In the genomic region with DNA sequence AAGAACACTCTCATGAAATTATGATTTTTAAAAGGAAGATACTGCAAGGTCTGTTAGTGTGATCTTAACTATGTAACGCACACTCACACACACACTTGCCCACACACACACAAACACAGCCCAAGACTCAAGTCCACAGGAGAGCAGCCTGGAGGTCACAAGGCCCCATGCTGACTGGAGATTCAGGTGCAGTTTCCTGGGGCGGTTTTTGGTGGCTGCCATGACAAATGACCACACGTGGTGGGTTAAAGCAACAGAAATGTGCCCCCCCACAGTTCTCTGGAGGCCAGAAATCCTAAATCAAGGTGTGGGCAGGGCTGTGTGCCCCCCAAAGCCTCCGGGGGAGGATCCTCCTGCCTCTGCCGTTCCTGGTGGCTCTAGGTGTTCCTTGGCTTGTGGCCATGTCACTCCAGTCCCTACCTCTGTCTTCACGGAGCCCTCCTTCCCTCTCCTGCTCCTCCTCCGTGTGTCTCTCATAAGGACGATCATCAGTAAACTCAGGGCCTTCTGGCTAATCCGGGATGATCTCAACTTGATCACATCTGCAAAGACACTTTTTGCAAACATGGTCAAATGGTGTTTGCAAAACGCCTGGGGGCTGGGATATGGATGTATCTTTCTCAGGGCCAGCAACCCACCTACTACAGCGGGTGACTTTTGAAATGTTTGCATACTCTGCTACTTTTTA, we compare ENCODE assay signal across 1 cellular context.
TF ChIP-seq lines count a peak whose summit lies in the region.

No MANE protein-coding gene starts in this region.

TF ChIP-seq in A549, 52 proteins besides CTCF, POLR2A, EP300 and RAD21 (continued from another document):
- TF ChIP-seq, protein P1, sequence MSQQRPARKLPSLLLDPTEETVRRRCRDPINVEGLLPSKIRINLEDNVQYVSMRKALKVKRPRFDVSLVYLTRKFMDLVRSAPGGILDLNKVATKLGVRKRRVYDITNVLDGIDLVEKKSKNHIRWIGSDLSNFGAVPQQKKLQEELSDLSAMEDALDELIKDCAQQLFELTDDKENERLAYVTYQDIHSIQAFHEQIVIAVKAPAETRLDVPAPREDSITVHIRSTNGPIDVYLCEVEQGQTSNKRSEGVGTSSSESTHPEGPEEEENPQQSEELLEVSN (IDR thresholded peaks at IDR 0.05; ENCODE audit: borderline replicate concordance, low read depth) = no peak
- TF ChIP-seq NPAS2 (CRISPR knock-in tag; IDR thresholded peaks at IDR 0.05; ENCODE audit: borderline replicate concordance) (no peak), TP53 (CRISPR knock-in tag; IDR thresholded peaks at IDR 0.05) (no peak), MAFK (IDR thresholded peaks at IDR 0.05; ENCODE audit: partially characterized antibody) (no peak), CHD2 (IDR thresholded peaks at IDR 0.05; ENCODE audit: low read length, partially characterized antibody) (no peak)
- TF ChIP-seq, protein P2, sequence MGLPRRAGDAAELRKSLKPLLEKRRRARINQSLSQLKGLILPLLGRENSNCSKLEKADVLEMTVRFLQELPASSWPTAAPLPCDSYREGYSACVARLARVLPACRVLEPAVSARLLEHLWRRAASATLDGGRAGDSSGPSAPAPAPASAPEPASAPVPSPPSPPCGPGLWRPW (IDR thresholded peaks at IDR 0.05) = no peak
- TF ChIP-seq, protein P3, sequence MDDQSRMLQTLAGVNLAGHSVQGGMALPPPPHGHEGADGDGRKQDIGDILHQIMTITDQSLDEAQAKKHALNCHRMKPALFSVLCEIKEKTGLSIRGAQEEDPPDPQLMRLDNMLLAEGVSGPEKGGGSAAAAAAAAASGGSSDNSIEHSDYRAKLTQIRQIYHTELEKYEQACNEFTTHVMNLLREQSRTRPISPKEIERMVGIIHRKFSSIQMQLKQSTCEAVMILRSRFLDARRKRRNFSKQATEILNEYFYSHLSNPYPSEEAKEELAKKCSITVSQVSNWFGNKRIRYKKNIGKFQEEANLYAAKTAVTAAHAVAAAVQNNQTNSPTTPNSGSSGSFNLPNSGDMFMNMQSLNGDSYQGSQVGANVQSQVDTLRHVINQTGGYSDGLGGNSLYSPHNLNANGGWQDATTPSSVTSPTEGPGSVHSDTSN (IDR thresholded peaks at IDR 0.05) = no peak
